In genomic region chr2:36407403-36407802, GRCh38 we compare ENCODE assay signal across 21 cellular contexts. TPM values are rescaled to one million over a fixed set of nuclear protein-coding genes. Genes with fewer than 3 reads are reported as not detected.
DNase-seq lines count a peak whose midpoint lies in the region; ATAC-seq, FAIRE-seq and TF ChIP-seq lines count a peak whose summit lies in the region.
"Had no signal": no experiment of that assay in that cellular context is flagged by ENCODE, and none has a peak within 500 bp of the region (broad histone marks: within the 10 kb centered on the region; RNA-seq: fewer than 3 reads in every experiment).

No MANE protein-coding gene starts in this region.

- intact Hi-C loops in MCF 10A (cut with micrococcal nuclease) = no loop called here
- intact Hi-C loops in kidney (cut with DNase I) = no loop called here

- no peaks in the 10 kb centered on the region for H3K9me3 Mint-ChIP-seq in MCF 10A (ENCODE audit: unreplicated experiment)
- H3K9me3 Mint-ChIP-seq: endodermal cell; stimulated activated naive CD8-positive, alpha-beta T cell treated with anti-CD3 and anti-CD28 coated beads, Interleukin-15, Interleukin-2, amounts not matched to agents 100 ng/mL and 50 ng/mL, for 24 hours had no signal

- CTCF ChIA-PET in MCF 10A (lab: Yijun Ruan, JAX) = no interaction called here

- H3K4me1 ChIP-seq in kidney (ENCODE audit: control insufficient read depth in 1 of 2, insufficient read depth in 1 of 2, low read depth in 1 of 2, low read length in 2 of 2) = peaks cover 19 to 35% of the 10 kb centered on the region in 2 donors
- peaks cover 79 to 88% of the 10 kb centered on the region in 2 donors for H3K4me1 ChIP-seq in thoracic aorta (ENCODE audit: control insufficient read depth in 1 of 2, low read depth in 2 of 2)
- H3K4me1 ChIP-seq: BE2C had no signal

- H3K27me3 Mint-ChIP-seq in MCF 10A (ENCODE audit: insufficient read depth, unreplicated experiment) = no peaks in the 10 kb centered on the region
- H3K27me3 Mint-ChIP-seq: stimulated activated naive CD8-positive, alpha-beta T cell treated with anti-CD3 and anti-CD28 coated beads, Interleukin-15, Interleukin-2, amounts not matched to agents 100 ng/mL and 50 ng/mL, for 24 hours had no signal

- ATAC-seq in thoracic aorta (ENCODE audit: insufficient number of reproducible peaks, low FRiP score, low read depth) = no peak
- no peak for ATAC-seq in GM19467 (IDR thresholded peaks at IDR 0.05; ENCODE audit: unreplicated experiment)

- H3K27ac Mint-ChIP-seq in MCF 10A (ENCODE audit: low read depth, unreplicated experiment) = peak overlapping the region; percentile 47
- H3K27ac Mint-ChIP-seq: endodermal cell; stimulated activated naive CD8-positive, alpha-beta T cell treated with anti-CD3 and anti-CD28 coated beads, Interleukin-15, Interleukin-2, amounts not matched to agents 100 ng/mL and 50 ng/mL, for 24 hours had no signal

- peaks cover 26% of the 10 kb centered on the region for H3K36me3 Mint-ChIP-seq in MCF 10A (ENCODE audit: insufficient read depth, unreplicated experiment)

- H3K27ac ChIP-seq in kidney (ENCODE audit: low read depth in 2 of 2, low read length in 2 of 2) (peak overlapping the region; percentile 1 to 83), thoracic aorta (peak overlapping the region; percentile 58 to 64)
- H3K27ac ChIP-seq: hepatocyte had no signal

- TF ChIP-seq CTCF in MCF 10A (IDR thresholded peaks at IDR 0.05; ENCODE audit: unreplicated experiment) = no peak
- no peak for TF ChIP-seq CTCF in kidney (IDR thresholded peaks at IDR 0.05; ENCODE audit: borderline replicate concordance, extremely low read depth, insufficient read depth)
- TF ChIP-seq CTCF in thoracic aorta (IDR thresholded peaks at IDR 0.05) = no peak

- H3K4me3 Mint-ChIP-seq in MCF 10A (ENCODE audit: unreplicated experiment) = no peak overlapping the region
- H3K4me3 Mint-ChIP-seq: endodermal cell; stimulated activated naive CD8-positive, alpha-beta T cell treated with anti-CD3 and anti-CD28 coated beads, Interleukin-15, Interleukin-2, amounts not matched to agents 100 ng/mL and 50 ng/mL, for 24 hours had no signal

- POLR2A ChIA-PET in MCF 10A (lab: Yijun Ruan, JAX) = interaction anchor here (1.2 kb wide), 1 partner anchor 38 kb away, joined by 3 read pairs; no protein-coding TSS in a partner anchor

- H3K9ac ChIP-seq in kidney (ENCODE audit: low read length in 2 of 2) = no peak overlapping the region

- peak; percentile 25 to 26 for DNase-seq in NCI-H446 (lab: John Stamatoyannopoulos, UW)
- no peak for DNase-seq in NCI-H446 treated with DMSO at 0.1 percent for 48 hours (lab: John Stamatoyannopoulos, UW)
- no peak for DNase-seq in MCF 10A (ENCODE audit: unreplicated experiment)
- DNase-seq in kidney = no peak
- DNase-seq in thoracic aorta (ENCODE audit: low spot score) = no peak
- DNase-seq in GM19238 (ENCODE audit: insufficient read length, low spot score) = no peak
- no peak for DNase-seq in ecto neural progenitor cell (ENCODE audit: low spot score)
- DNase-seq: 8988T; activated CD4-positive, CD25-positive, alpha-beta regulatory T cell treated with anti-CD3 and anti-CD28 coated beads, Interleukin-2, amount 50 U/mL, for 72 hours; activated naive CD4-positive, alpha-beta T cell treated with anti-CD3 and anti-CD28 coated beads, Interleukin-2, amount 50 U/mL, for 16 hours; aorta; BE2C; endodermal cell; NCI-H1417; NCI-H2107; NCI-H524 treated with DMSO at 0.1 percent for 48 hours; stimulated activated CD4-positive, alpha-beta T cell treated with anti-CD3 and anti-CD28 coated beads, Interleukin-2, amount 100 ng/mL, for 48 hours had no signal

- H3K4me3 ChIP-seq in kidney (ENCODE audit: low read length in 2 of 2) (no peak overlapping the region), thoracic aorta (no peak overlapping the region)
- H3K4me3 ChIP-seq: hepatocyte, lung had no signal

- peaks cover 38% of the 10 kb centered on the region for H3K4me1 Mint-ChIP-seq in MCF 10A (ENCODE audit: insufficient read depth, unreplicated experiment)

- BruUV-seq in MCF 10A (replicated peaks; lab: Mats Ljungman, UMichigan) = no TSS peak

- H3K27me3 ChIP-seq in thoracic aorta (replicated peaks; ENCODE audit: insufficient read depth) = no peaks in the 10 kb centered on the region
- H3K27me3 ChIP-seq: BE2C, hepatocyte had no signal

- no peak for FAIRE-seq in kidney (lab: Jason Lieb, UNC)

- no peaks in the 10 kb centered on the region for H3K36me3 ChIP-seq in kidney (ENCODE audit: control insufficient read depth in 1 of 2, insufficient read depth in 2 of 2, low read length in 2 of 2)
- no peaks in the 10 kb centered on the region for H3K36me3 ChIP-seq in thoracic aorta
- H3K36me3 ChIP-seq: BE2C had no signal

- H3K9me3 ChIP-seq in kidney (ENCODE audit: control insufficient read depth in 1 of 2, low read length in 2 of 2) (no peaks in the 10 kb centered on the region), thoracic aorta (no peaks in the 10 kb centered on the region)
- H3K9me3 ChIP-seq: BE2C had no signal

RNA-seq across cellular contexts. Expression of gene CRIM1, which starts 51.8 kb away (rescaled TPM):
- total RNA-seq in MCF 10A (2022) (119 and 185 TPM in 2 replicates), kidney (154 TPM), thoracic aorta (100 to 1,000 TPM; 217 to 465 TPM)
- polyA plus RNA-seq in kidney (ENCODE audit: insufficient read depth, low read depth, low replicate concordance) = 47.2 TPM

Comparison
In these comparisons a context has a peak if more than half of its experiments do, and no peak if none do; other contexts are left out.
1. DNase-seq: peak in NCI-H446 (2 of 2); none in NCI-H446 treated with DMSO at 0.1 percent for 48 hours (single experiment), MCF 10A (single experiment), kidney (single experiment), thoracic aorta (single experiment), GM19238 (single experiment) and ecto neural progenitor cell (single experiment).